In the genomic region with DNA sequence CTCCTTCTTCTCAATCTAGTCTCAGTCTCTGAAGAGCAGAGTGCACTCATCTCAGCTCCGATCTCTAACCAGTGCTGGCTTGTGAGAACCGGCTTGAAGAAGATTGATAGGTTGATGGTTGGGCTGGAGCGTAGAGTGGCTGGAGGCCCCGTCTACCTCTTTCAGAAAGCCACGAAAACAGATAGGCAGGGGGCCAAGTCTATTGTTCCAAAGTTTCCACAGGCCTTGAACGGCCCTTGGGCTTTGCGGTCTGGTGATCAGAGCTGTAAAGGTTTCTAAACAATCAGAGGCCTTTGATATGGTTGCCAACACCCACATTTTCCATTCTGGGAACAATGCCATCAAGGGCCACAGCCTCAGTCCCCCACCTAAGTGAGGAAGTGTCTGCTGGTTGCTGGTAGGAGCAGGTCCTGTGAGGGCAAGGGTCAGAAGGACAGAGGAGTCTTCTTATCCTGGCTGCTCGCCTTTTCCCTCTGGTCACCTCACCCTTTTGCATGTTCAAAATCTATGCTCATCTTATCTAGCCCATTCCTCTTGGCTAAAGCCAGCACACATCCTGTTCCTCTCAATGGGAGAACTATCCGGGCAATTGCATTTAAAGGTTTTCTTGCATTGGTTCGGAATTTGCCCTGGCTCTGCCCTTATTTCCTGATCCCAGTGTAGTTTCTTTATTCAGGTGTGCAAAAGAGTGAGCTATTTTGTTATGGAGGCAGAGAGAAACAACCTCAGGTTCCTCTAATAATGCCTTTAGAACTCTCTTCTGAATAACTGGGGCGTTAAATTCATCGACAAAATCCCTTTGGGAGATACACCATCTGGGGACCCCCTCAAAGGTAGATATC, we compare ENCODE assay signal across 8 cellular contexts.
DNase-seq lines count a peak whose midpoint lies in the region; ATAC-seq and TF ChIP-seq lines count a peak whose summit lies in the region.

No MANE protein-coding gene starts in this region.

- H3K79me2 ChIP-seq in neural cell (replicated peaks; ENCODE audit: insufficient read depth, low read length): no peaks in the 10 kb centered on the region

- peak overlapping the region; percentile 95 to 96 for H3K4me3 Mint-ChIP-seq in effector memory CD8-positive, alpha-beta T cell

- no peaks in the 10 kb centered on the region for H3F3A ChIP-seq in neural cell (ENCODE audit: insufficient read depth, low read length, poor library complexity, severe bottlenecking)

- no peak overlapping the region for H3K9ac ChIP-seq in neural cell (ENCODE audit: low read length)

- CTCF ChIA-PET in HEK293T (lab: Yijun Ruan, JAX): interaction anchor here (0.6 kb wide), 1 partner anchor 1141 kb away, joined by 3 read pairs; no protein-coding TSS in a partner anchor

- no peak for TF ChIP-seq RAD21 in neural cell (conservative IDR thresholded peaks at IDR 0.05)

- intact Hi-C loops in tibial artery (cut with DNase I; ENCODE audit: low total_unique reads): no loop called here

- TF ChIP-seq EP300 in neural cell (conservative IDR thresholded peaks at IDR 0.05; ENCODE audit: poor library complexity, severe bottlenecking): no peak

- peak; percentile 26 for ATAC-seq in effector memory CD8-positive, alpha-beta T cell (replicated peaks)

- H3K9me2 ChIP-seq in neural cell (ENCODE audit: insufficient read depth, low read length): no peaks in the 10 kb centered on the region

- H3K4me2 ChIP-seq in neural cell (ENCODE audit: low read length): no peak overlapping the region

- peak overlapping the region; percentile 4 for H2AFZ ChIP-seq in neural cell (ENCODE audit: low read depth, low read length)

- no peaks in the 10 kb centered on the region for H3K27me3 Mint-ChIP-seq in effector memory CD8-positive, alpha-beta T cell

- peaks cover 38 to 53% of the 10 kb centered on the region in 2 donors for H3K4me1 Mint-ChIP-seq in effector memory CD8-positive, alpha-beta T cell (ENCODE audit: low read depth in 2 of 2)

- H3K36me3 ChIP-seq in neural cell (ENCODE audit: insufficient read depth, low read length): no peaks in the 10 kb centered on the region
- no peaks in the 10 kb centered on the region for H3K36me3 ChIP-seq in tibial artery

- no peak for TF ChIP-seq CTCF in neural cell (IDR thresholded peaks at IDR 0.05; ENCODE audit: poor library complexity, severe bottlenecking)
- TF ChIP-seq CTCF in tibial artery (IDR thresholded peaks at IDR 0.05): no peak

- no peaks in the 10 kb centered on the region for H4K20me1 ChIP-seq in neural cell (ENCODE audit: insufficient read depth)

- H3K27ac Mint-ChIP-seq in effector memory CD8-positive, alpha-beta T cell: peak overlapping the region; percentile 100

- H3K9me3 ChIP-seq in neural cell (ENCODE audit: low read length): no peaks in the 10 kb centered on the region
- H3K9me3 ChIP-seq in tibial artery: no peaks in the 10 kb centered on the region

- POLR2A ChIA-PET in HEK293T (lab: Yijun Ruan, JAX): no interaction called here

- H3K4me3 ChIP-seq in GM08714 (ENCODE audit: low read length) (peak overlapping the region; percentile 6; the same call in 1 of the 2 replicates), neural cell (ENCODE audit: low read length) (no peak overlapping the region), tibial artery (no peak overlapping the region)

- DNase-seq in HEK293T (ENCODE audit: extremely low spot score) (peak; percentile 21), NCI-H1092 (lab: John Stamatoyannopoulos, UW) (peak; percentile 91), tibial artery (peak; percentile 51 to 74), ecto neural progenitor cell (ENCODE audit: low spot score) (no peak)
- DNase-seq in activated CD4-positive, alpha-beta T cell treated with anti-CD3 and anti-CD28 coated beads, Interleukin-2, amount 50 U/mL, for 1 hour: peak; percentile 70
- DNase-seq in effector memory CD8-positive, alpha-beta T cell: peak; percentile 53 to 62 (median 55)

- no peaks in the 10 kb centered on the region for H3K9me3 Mint-ChIP-seq in effector memory CD8-positive, alpha-beta T cell

- no peak overlapping the region for H3K27ac ChIP-seq in neural cell (ENCODE audit: low read length)
- peak overlapping the region; percentile 84 to 92 for H3K27ac ChIP-seq in tibial artery

- H3K4me1 ChIP-seq in tibial artery: peaks cover 0 to 28% (median 18%) of the 10 kb centered on the region in 4 donors

- peaks cover 56% of the 10 kb centered on the region for H3K36me3 Mint-ChIP-seq in effector memory CD8-positive, alpha-beta T cell (ENCODE audit: insufficient read depth)

- H3K27me3 ChIP-seq in neural cell (ENCODE audit: insufficient read depth, low read depth, low read length) (no peaks in the 10 kb centered on the region), tibial artery (no peaks in the 10 kb centered on the region)

TF ChIP-seq in HEK293T, 16 proteins besides CTCF, POLR2A, EP300 and RAD21:
- TF ChIP-seq LEF1 (IDR thresholded peaks at IDR 0.05; ENCODE audit: borderline replicate concordance) (no peak), FOXM1 (IDR thresholded peaks at IDR 0.05; ENCODE audit: borderline replicate concordance) (no peak)
- TF ChIP-seq, protein P1, sequence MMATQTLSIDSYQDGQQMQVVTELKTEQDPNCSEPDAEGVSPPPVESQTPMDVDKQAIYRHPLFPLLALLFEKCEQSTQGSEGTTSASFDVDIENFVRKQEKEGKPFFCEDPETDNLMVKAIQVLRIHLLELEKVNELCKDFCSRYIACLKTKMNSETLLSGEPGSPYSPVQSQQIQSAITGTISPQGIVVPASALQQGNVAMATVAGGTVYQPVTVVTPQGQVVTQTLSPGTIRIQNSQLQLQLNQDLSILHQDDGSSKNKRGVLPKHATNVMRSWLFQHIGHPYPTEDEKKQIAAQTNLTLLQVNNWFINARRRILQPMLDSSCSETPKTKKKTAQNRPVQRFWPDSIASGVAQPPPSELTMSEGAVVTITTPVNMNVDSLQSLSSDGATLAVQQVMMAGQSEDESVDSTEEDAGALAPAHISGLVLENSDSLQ (IDR thresholded peaks at IDR 0.05): peak; percentile 70; the same call in 1 of the 2 replicates

TF ChIP-seq in neural cell, 6 proteins besides CTCF, POLR2A, EP300 and RAD21:
- TF ChIP-seq EZH2 (IDR thresholded peaks at IDR 0.05; ENCODE audit: borderline replicate concordance, insufficient read depth, low read length, poor library complexity, severe bottlenecking): no peak
- no peak for TF ChIP-seq TAF1 (IDR thresholded peaks at IDR 0.05; ENCODE audit: low read depth)
- TF ChIP-seq, protein P2, sequence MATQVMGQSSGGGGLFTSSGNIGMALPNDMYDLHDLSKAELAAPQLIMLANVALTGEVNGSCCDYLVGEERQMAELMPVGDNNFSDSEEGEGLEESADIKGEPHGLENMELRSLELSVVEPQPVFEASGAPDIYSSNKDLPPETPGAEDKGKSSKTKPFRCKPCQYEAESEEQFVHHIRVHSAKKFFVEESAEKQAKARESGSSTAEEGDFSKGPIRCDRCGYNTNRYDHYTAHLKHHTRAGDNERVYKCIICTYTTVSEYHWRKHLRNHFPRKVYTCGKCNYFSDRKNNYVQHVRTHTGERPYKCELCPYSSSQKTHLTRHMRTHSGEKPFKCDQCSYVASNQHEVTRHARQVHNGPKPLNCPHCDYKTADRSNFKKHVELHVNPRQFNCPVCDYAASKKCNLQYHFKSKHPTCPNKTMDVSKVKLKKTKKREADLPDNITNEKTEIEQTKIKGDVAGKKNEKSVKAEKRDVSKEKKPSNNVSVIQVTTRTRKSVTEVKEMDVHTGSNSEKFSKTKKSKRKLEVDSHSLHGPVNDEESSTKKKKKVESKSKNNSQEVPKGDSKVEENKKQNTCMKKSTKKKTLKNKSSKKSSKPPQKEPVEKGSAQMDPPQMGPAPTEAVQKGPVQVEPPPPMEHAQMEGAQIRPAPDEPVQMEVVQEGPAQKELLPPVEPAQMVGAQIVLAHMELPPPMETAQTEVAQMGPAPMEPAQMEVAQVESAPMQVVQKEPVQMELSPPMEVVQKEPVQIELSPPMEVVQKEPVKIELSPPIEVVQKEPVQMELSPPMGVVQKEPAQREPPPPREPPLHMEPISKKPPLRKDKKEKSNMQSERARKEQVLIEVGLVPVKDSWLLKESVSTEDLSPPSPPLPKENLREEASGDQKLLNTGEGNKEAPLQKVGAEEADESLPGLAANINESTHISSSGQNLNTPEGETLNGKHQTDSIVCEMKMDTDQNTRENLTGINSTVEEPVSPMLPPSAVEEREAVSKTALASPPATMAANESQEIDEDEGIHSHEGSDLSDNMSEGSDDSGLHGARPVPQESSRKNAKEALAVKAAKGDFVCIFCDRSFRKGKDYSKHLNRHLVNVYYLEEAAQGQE (IDR thresholded peaks at IDR 0.05; ENCODE audit: borderline replicate concordance): no peak
- TF ChIP-seq POLR2AphosphoS5 (IDR thresholded peaks at IDR 0.05): no peak
- no peak for TF ChIP-seq MXI1 (conservative IDR thresholded peaks at IDR 0.05; ENCODE audit: poor library complexity, severe bottlenecking)
- TF ChIP-seq SMC3 (conservative IDR thresholded peaks at IDR 0.05; ENCODE audit: poor library complexity): no peak
